In the genomic region with DNA sequence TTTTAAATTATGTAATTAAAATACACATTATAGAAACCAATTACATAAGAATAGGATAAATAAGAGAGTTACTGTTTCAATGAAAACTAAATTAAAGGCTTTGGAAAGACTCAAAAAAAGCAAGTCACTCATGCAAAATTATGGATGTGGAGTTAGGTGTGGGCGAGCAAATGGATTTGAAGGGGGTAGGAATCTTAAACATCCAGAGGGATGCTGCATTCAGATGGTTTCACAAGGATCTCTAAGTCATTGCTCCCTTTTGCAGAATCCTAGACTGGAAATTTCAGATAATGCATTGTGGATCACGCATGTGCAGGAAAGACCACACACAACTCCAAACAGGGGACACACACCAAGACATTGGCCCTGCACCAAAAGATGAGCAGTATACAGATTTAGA, we compare ENCODE assay signal across 30 cellular contexts. TPM values are rescaled to one million over a fixed set of nuclear protein-coding genes. Genes with fewer than 3 reads are reported as not detected.
"Had no signal": no experiment of that assay in that cellular context is flagged by ENCODE, and none has a peak within 500 bp of the region (broad histone marks: within the 10 kb centered on the region; RNA-seq: fewer than 3 reads in every experiment).

No MANE protein-coding gene starts in this region.

- H3K4me3 ChIP-seq: MG63, Peyer's patch had no signal

- H3K27me3 ChIP-seq: Peyer's patch had no signal

- H3K4me1 ChIP-seq: Peyer's patch had no signal

- H3K36me3 ChIP-seq: MG63, Peyer's patch had no signal

- H3K27ac Mint-ChIP-seq: activated CD4-positive, alpha-beta memory T cell treated with anti-CD3 and anti-CD28 coated beads, Interleukin-2, amount 10 ng/mL, durations not matched to agents 7 days and 5 days; activated CD4-positive, alpha-beta T cell treated with anti-CD3 and anti-CD28 coated beads for 36 hours; activated CD8-positive, alpha-beta memory T cell treated with anti-CD3 and anti-CD28 coated beads, Interleukin-2, amount 10 ng/mL, durations not matched to agents 7 days and 5 days; activated naive CD4-positive, alpha-beta T cell treated with anti-CD3 and anti-CD28 coated beads, Interleukin-2, amount 10 ng/mL, durations not matched to agents 7 days and 5 days; activated naive CD8-positive, alpha-beta T cell; activated naive CD8-positive, alpha-beta T cell treated with anti-CD3 and anti-CD28 coated beads, Interleukin-2, amount 50 U/mL, for 24 hours; WTC11 had no signal

- ATAC-seq: activated CD4-positive, alpha-beta T cell treated with anti-CD3 and anti-CD28 coated beads for 36 hours; activated CD4-positive, CD25-positive, alpha-beta regulatory T cell treated with anti-CD3 and anti-CD28 coated beads, Interleukin-2, amount 50 U/mL, for 24 hours; activated CD8-positive, alpha-beta memory T cell treated with anti-CD3 and anti-CD28 coated beads, Interleukin-2, amount 10 ng/mL, durations not matched to agents 7 days and 5 days; activated naive CD8-positive, alpha-beta T cell treated with anti-CD3 and anti-CD28 coated beads, Interleukin-2, amount 50 U/mL, for 24 hours; Right ventricle myocardium inferior had no signal

- H3K36me3 Mint-ChIP-seq: activated CD8-positive, alpha-beta memory T cell treated with anti-CD3 and anti-CD28 coated beads, Interleukin-2, amount 10 ng/mL, durations not matched to agents 7 days and 5 days; activated naive CD4-positive, alpha-beta T cell treated with anti-CD3 and anti-CD28 coated beads, Interleukin-2, amount 10 ng/mL, durations not matched to agents 7 days and 5 days; activated naive CD8-positive, alpha-beta T cell; brain; WTC11 had no signal

- DNase-seq: activated CD4-positive, alpha-beta memory T cell treated with anti-CD3 and anti-CD28 coated beads, Interleukin-2, amount 10 ng/mL, durations not matched to agents 7 days and 5 days; activated CD4-positive, alpha-beta T cell treated with anti-CD3 and anti-CD28 coated beads for 36 hours; activated CD8-positive, alpha-beta memory T cell treated with anti-CD3 and anti-CD28 coated beads for 24 hours; activated CD8-positive, alpha-beta memory T cell treated with anti-CD3 and anti-CD28 coated beads, Interleukin-2, amount 10 ng/mL, durations not matched to agents 7 days and 5 days; activated CD8-positive, alpha-beta memory T cell treated with anti-CD3 and anti-CD28 coated beads, Interleukin-2, amount 50 U/mL, for 48 hours; activated effector memory CD4-positive, alpha-beta T cell treated with Interleukin-2 at 50 U/mL for 16 hours; activated naive CD4-positive, alpha-beta T cell treated with anti-CD3 and anti-CD28 coated beads, Interleukin-2, amount 10 ng/mL, durations not matched to agents 7 days and 5 days; activated naive CD8-positive, alpha-beta T cell treated with anti-CD3 and anti-CD28 coated beads, Interleukin-2, amount 50 U/mL, for 24 hours; activated T-cell treated with anti-CD3 and anti-CD28 coated beads, Interleukin-2, amount 50 U/mL, for 48 hours; central memory CD4-positive, alpha-beta T cell; Kasumi-1; KG1; MG63; MV-4-11; NCI-H1092; NCI-H1436 treated with DMSO at 0.1 percent for 48 hours; NCI-H1694 treated with DMSO at 0.1 percent for 48 hours; NCI-H524 treated with DMSO at 0.1 percent for 48 hours; Peyer's patch; RPMI8226; SIG-M5 had no signal

- H3K9me3 ChIP-seq: MG63, Peyer's patch had no signal

- H3K4me1 Mint-ChIP-seq: activated CD4-positive, alpha-beta memory T cell treated with anti-CD3 and anti-CD28 coated beads, Interleukin-2, amount 10 ng/mL, durations not matched to agents 7 days and 5 days; activated CD4-positive, alpha-beta T cell treated with anti-CD3 and anti-CD28 coated beads for 36 hours; activated CD8-positive, alpha-beta memory T cell treated with anti-CD3 and anti-CD28 coated beads, Interleukin-2, amount 10 ng/mL, durations not matched to agents 7 days and 5 days; activated naive CD4-positive, alpha-beta T cell treated with anti-CD3 and anti-CD28 coated beads, Interleukin-2, amount 10 ng/mL, durations not matched to agents 7 days and 5 days; activated naive CD8-positive, alpha-beta T cell treated with anti-CD3 and anti-CD28 coated beads, Interleukin-2, amount 50 U/mL, for 24 hours had no signal

- H3K4me3 Mint-ChIP-seq: activated CD4-positive, alpha-beta memory T cell treated with anti-CD3 and anti-CD28 coated beads, Interleukin-2, amount 10 ng/mL, durations not matched to agents 7 days and 5 days; activated CD4-positive, alpha-beta T cell treated with anti-CD3 and anti-CD28 coated beads for 36 hours; activated CD8-positive, alpha-beta memory T cell treated with anti-CD3 and anti-CD28 coated beads, Interleukin-2, amount 10 ng/mL, durations not matched to agents 7 days and 5 days; activated naive CD4-positive, alpha-beta T cell treated with anti-CD3 and anti-CD28 coated beads, Interleukin-2, amount 10 ng/mL, durations not matched to agents 7 days and 5 days; activated naive CD8-positive, alpha-beta T cell; activated naive CD8-positive, alpha-beta T cell treated with anti-CD3 and anti-CD28 coated beads, Interleukin-2, amount 50 U/mL, for 24 hours; brain; WTC11 had no signal

- H3K9me3 Mint-ChIP-seq: activated CD4-positive, alpha-beta memory T cell treated with anti-CD3 and anti-CD28 coated beads, Interleukin-2, amount 10 ng/mL, durations not matched to agents 7 days and 5 days; activated naive CD4-positive, alpha-beta T cell treated with anti-CD3 and anti-CD28 coated beads, Interleukin-2, amount 10 ng/mL, durations not matched to agents 7 days and 5 days; activated naive CD8-positive, alpha-beta T cell treated with anti-CD3 and anti-CD28 coated beads, Interleukin-2, amount 50 U/mL, for 24 hours; WTC11 had no signal

- H3K27ac ChIP-seq: Peyer's patch had no signal

RNA-seq across cellular contexts. Expression of a gene that starts 57.5 kb away (rescaled TPM):
- total RNA-seq: activated CD4-positive, alpha-beta memory T cell treated with anti-CD3 and anti-CD28 coated beads, Interleukin-2, amount 10 ng/mL, durations not matched to agents 7 days and 5 days; activated CD4-positive, alpha-beta T cell treated with anti-CD3 and anti-CD28 coated beads for 36 hours; activated CD8-positive, alpha-beta memory T cell treated with anti-CD3 and anti-CD28 coated beads, Interleukin-2, amount 10 ng/mL, durations not matched to agents 7 days and 5 days; bronchial epithelial cell; NCI-H460; Right ventricle myocardium inferior; T-helper 1 cell treated with Interleukin-12 subunit alpha and Interleukin-12 subunit beta and Interleukin-4 antibody, amounts not matched to agents 30 ng/mL and 1 ng/mL, for 36 hours; T-helper 2 cell treated with Interferon-gamma antibody and Interleukin-4, amounts not matched to agents 100 ng/mL and 5 ng/mL, for 36 hours had no signal
